Comparison of ENCODE assay signal across 12 cellular contexts in genomic region chr3:146163584-146163983, GRCh38. TPM values are rescaled to one million over a fixed set of nuclear protein-coding genes. Genes with fewer than 3 reads are reported as not detected.
DNase-seq lines count a peak whose midpoint lies in the region; ATAC-seq and TF ChIP-seq lines count a peak whose summit lies in the region.
"Had no signal": no experiment of that assay in that cellular context is flagged by ENCODE, and none has a peak within 500 bp of the region (broad histone marks: within the 10 kb centered on the region; RNA-seq: fewer than 3 reads in every experiment).

No MANE protein-coding gene starts in this region.

- H3K27ac ChIP-seq in PC-9 = peak overlapping the region; percentile 25; the same call in 1 of the 2 replicates
- H3K27ac ChIP-seq: KMS-11 had no signal

- no peaks in the 10 kb centered on the region for H3K36me3 Mint-ChIP-seq in nephron (ENCODE audit: low read depth)

- BruUV-seq in PC-9 (replicated peaks; lab: Mats Ljungman, UMichigan) = no TSS peak

- H3K79me2 ChIP-seq in PC-9 (ENCODE audit: low read depth) = peaks cover 8% of the 10 kb centered on the region

- CTCF ChIA-PET in PC-9 (lab: Charles Lee) = no interaction called here

- H3K27me3 Mint-ChIP-seq in nephron (ENCODE audit: low read depth) = no peaks in the 10 kb centered on the region

- H3K27ac Mint-ChIP-seq in nephron = peak overlapping the region; percentile 86 to 99 (median 87)
- H3K27ac Mint-ChIP-seq: activated CD4-positive, alpha-beta T cell treated with anti-CD3 and anti-CD28 coated beads, Interleukin-2, amount 10 ng/mL, durations not matched to agents 24 days and 14 days had no signal

- no peaks in the 10 kb centered on the region for H3K9me3 Mint-ChIP-seq in nephron
- H3K9me3 Mint-ChIP-seq: activated CD4-positive, alpha-beta T cell treated with anti-CD3 and anti-CD28 coated beads, Interleukin-2, amount 10 ng/mL, durations not matched to agents 24 days and 14 days had no signal

- no peaks in the 10 kb centered on the region for H3K9me2 ChIP-seq in PC-9 (ENCODE audit: insufficient read depth)

- intact Hi-C loops in PC-9 (cut with micrococcal nuclease; ENCODE audit: unreplicated experiment) = no loop called here

- H4K20me1 ChIP-seq in PC-9 (ENCODE audit: insufficient read depth) = no peaks in the 10 kb centered on the region

- H3K4me1 ChIP-seq in PC-9 (replicated peaks; ENCODE audit: insufficient read depth) = peaks cover 26% of the 10 kb centered on the region

- H3K4me1 Mint-ChIP-seq in nephron = peaks cover 61% of the 10 kb centered on the region

- no peaks in the 10 kb centered on the region for H3K9me3 ChIP-seq in PC-9 (ENCODE audit: insufficient read depth, low read depth)

- peak overlapping the region; percentile 78 to 84 (median 81) for H3K4me3 Mint-ChIP-seq in nephron
- H3K4me3 Mint-ChIP-seq: activated CD4-positive, alpha-beta T cell treated with anti-CD3 and anti-CD28 coated beads, Interleukin-2, amount 10 ng/mL, durations not matched to agents 24 days and 14 days had no signal

- peak overlapping the region; percentile 29 for H3K4me2 ChIP-seq in PC-9
- H3K4me2 ChIP-seq: KMS-11 had no signal

- POLR2A ChIA-PET in PC-9 (lab: Charles Lee; ENCODE audit: unreplicated experiment) = no interaction called here

- DNase-seq in AG08396 (ENCODE audit: low spot score) = peak; percentile 49
- peak in 1 of 2 experiments; percentile 86 for DNase-seq in PC-9
- DNase-seq in dedifferentiated amniotic fluid mesenchymal stem cell (ENCODE audit: extremely low spot score) = peak; percentile 93
- DNase-seq in GM20000 (ENCODE audit: low spot score) = no peak
- DNase-seq in MV-4-11 (lab: John Stamatoyannopoulos, UW) = no peak
- DNase-seq in NCI-H524 (lab: John Stamatoyannopoulos, UW) = no peak
- DNase-seq: activated CD4-positive, alpha-beta T cell treated with anti-CD3 and anti-CD28 coated beads, Interleukin-2, amount 10 ng/mL, durations not matched to agents 24 days and 14 days; DMS79; stimulated activated naive CD4-positive, alpha-beta T cell had no signal

- H3F3A ChIP-seq in PC-9 (ENCODE audit: insufficient read depth, low read depth) = peaks cover 6% of the 10 kb centered on the region

- no peak for ATAC-seq in HG03045 (IDR thresholded peaks at IDR 0.05; ENCODE audit: unreplicated experiment)

- H3K27me3 ChIP-seq in PC-9 (ENCODE audit: insufficient read depth, low read depth) = no peaks in the 10 kb centered on the region

- no peak overlapping the region for H2AFZ ChIP-seq in PC-9

- TF ChIP-seq CTCF in PC-9 (conservative IDR thresholded peaks at IDR 0.05) (peak; percentile 36), nephron (IDR thresholded peaks at IDR 0.05; ENCODE audit: unreplicated experiment in 3 of 3) (no peak), GM20000 (IDR thresholded peaks at IDR 0.05; ENCODE audit: extremely low read depth, missing control alignments) (no peak)

- no peaks in the 10 kb centered on the region for H3K36me3 ChIP-seq in PC-9 (ENCODE audit: low read depth)

- H3K4me3 ChIP-seq in PC-9 = no peak overlapping the region

RNA-seq across cellular contexts. Expression of gene PLOD2, which starts 2.6 kb away (rescaled TPM):
- total RNA-seq in PC-9 (2021) = 27.4 and 30.3 TPM in 2 replicates

Comparison
In these comparisons a context has a peak if more than half of its experiments do, and no peak if none do; other contexts are left out.
1. DNase-seq: peak in AG08396 (single experiment) and dedifferentiated amniotic fluid mesenchymal stem cell (single experiment); none in GM20000 (single experiment), MV-4-11 (single experiment) and NCI-H524 (0 of 2).